26 cellular contexts compared by ENCODE assay signal in genomic region chr3:16606398-16606797, GRCh38. TPM values are rescaled to one million over a fixed set of nuclear protein-coding genes. Genes with fewer than 3 reads are reported as not detected.
DNase-seq lines count a peak whose midpoint lies in the region; ATAC-seq, FAIRE-seq and TF ChIP-seq lines count a peak whose summit lies in the region.
"Had no signal": no experiment of that assay in that cellular context is flagged by ENCODE, and none has a peak within 500 bp of the region (broad histone marks: within the 10 kb centered on the region; RNA-seq: fewer than 3 reads in every experiment).

No MANE protein-coding gene starts in this region.

- no peak overlapping the region for H3K4me3 Mint-ChIP-seq in activated naive CD4-positive, alpha-beta T cell treated with anti-CD3 and anti-CD28 coated beads for 36 hours
- H3K4me3 Mint-ChIP-seq: CD4-positive, alpha-beta T cell; mesothelial cell of epicardium; natural killer cell; stimulated activated effector memory CD8-positive, alpha-beta T cell treated with anti-CD3 and anti-CD28 coated beads, Interleukin-12 subunit alpha, Interleukin-12 subunit beta, amount 100 ng/mL, for 72 hours; T-helper 2 cell treated with Interferon-gamma antibody and Interleukin-4, amounts not matched to agents 5 μg/mL and 100 μg/mL, for 36 hours had no signal

- no peak for TF ChIP-seq EP300 in GM12878 (IDR thresholded peaks at IDR 0.05; ENCODE audit: borderline replicate concordance in 1 of 2, control insufficient read depth in 1 of 2, low read depth in 2 of 2, low read length in 2 of 2)

- H3K4me1 ChIP-seq in GM12878 (ENCODE audit: control insufficient read depth, insufficient read depth, low read length) (no peaks in the 10 kb centered on the region), mesendoderm (ENCODE audit: control insufficient read depth, low read depth, low read length) (no peaks in the 10 kb centered on the region)

- WGBS in GM12878 (ENCODE audit: insufficient coverage, insufficient replicate concordance, low lambda C conversion rate, missing lambda C conversion rate): 14% methylated on average over 4 of the region's 4 CpGs
- no CpG with 5 or more reads among the region's 4 CpGs for WGBS in mesendoderm (ENCODE audit: extremely low coverage, insufficient coverage, low lambda C conversion rate)

- H3K27ac Mint-ChIP-seq in activated naive CD4-positive, alpha-beta T cell treated with anti-CD3 and anti-CD28 coated beads for 36 hours: no peak overlapping the region
- H3K27ac Mint-ChIP-seq: CD4-positive, alpha-beta T cell; mesothelial cell of epicardium; natural killer cell; stimulated activated effector memory CD8-positive, alpha-beta T cell treated with anti-CD3 and anti-CD28 coated beads, Interleukin-12 subunit alpha, Interleukin-12 subunit beta, amount 100 ng/mL, for 72 hours; T-helper 2 cell treated with Interferon-gamma antibody and Interleukin-4, amounts not matched to agents 5 μg/mL and 100 μg/mL, for 36 hours had no signal

- no peaks in the 10 kb centered on the region for H3K36me3 ChIP-seq in GM12878 (ENCODE audit: control insufficient read depth in 2 of 2, insufficient read depth in 2 of 2, low read length in 1 of 2)
- no peaks in the 10 kb centered on the region for H3K36me3 ChIP-seq in mesendoderm (ENCODE audit: control insufficient read depth, insufficient read depth, low read length)
- H3K36me3 ChIP-seq: sigmoid colon, suprapubic skin had no signal

- H3K9ac ChIP-seq in GM12878 (ENCODE audit: control insufficient read depth, insufficient read depth, low read length) (no peak overlapping the region), mesendoderm (ENCODE audit: low read length) (no peak overlapping the region)

- H3K27me3 ChIP-seq in GM12878 (replicated peaks in 1 of 2; ENCODE audit: control insufficient read depth in 2 of 2, insufficient read depth in 2 of 2, low read length in 1 of 2) (no peaks in the 10 kb centered on the region), mesendoderm (ENCODE audit: insufficient read depth, low read length, poor library complexity) (no peaks in the 10 kb centered on the region)
- H3K27me3 ChIP-seq: sigmoid colon, suprapubic skin had no signal

- no peak overlapping the region for H3K56ac ChIP-seq in mesendoderm (ENCODE audit: low read length)

- SMC1A ChIA-PET in GM12878 (lab: Charles Lee; ENCODE audit: uncharacterized antibody, unreplicated experiment): interaction anchor here (0.7 to 1.5 kb wide), 5 partner anchors 20 to 807 kb away, joined by 3 read pairs; no protein-coding TSS in a partner anchor

- no TSS peak for BruUV-seq in GM12878 (replicated peaks; lab: Mats Ljungman, UMichigan)

- H3K27ac ChIP-seq in GM12878 (ENCODE audit: control insufficient read depth, insufficient read depth) (no peak overlapping the region), mesendoderm (ENCODE audit: low read depth, low read length) (no peak overlapping the region)
- H3K27ac ChIP-seq: epithelial cell of prostate, sigmoid colon, suprapubic skin had no signal

- no peak overlapping the region for H3K4me3 ChIP-seq in GM12878
- no peak overlapping the region for H3K4me3 ChIP-seq in mesendoderm (ENCODE audit: low read length)
- H3K4me3 ChIP-seq: sigmoid colon, suprapubic skin had no signal

- in situ Hi-C loops in GM12878 (cut with MboI): loop anchor here (10.0 to 25.0 kb wide), 2 partner anchors 798 to 1231 kb away; no protein-coding TSS in a partner anchor

- H2AFZ ChIP-seq in GM12878 (ENCODE audit: control insufficient read depth, low read depth, low read length): no peak overlapping the region

- H3K36me3 Mint-ChIP-seq in activated naive CD4-positive, alpha-beta T cell treated with anti-CD3 and anti-CD28 coated beads for 36 hours (ENCODE audit: low read depth): no peaks in the 10 kb centered on the region
- H3K36me3 Mint-ChIP-seq: mesothelial cell of epicardium; natural killer cell; stimulated activated effector memory CD8-positive, alpha-beta T cell treated with anti-CD3 and anti-CD28 coated beads, Interleukin-12 subunit alpha, Interleukin-12 subunit beta, amount 100 ng/mL, for 72 hours had no signal

- RAD21 ChIA-PET in GM12878 (lab: Charles Lee; ENCODE audit: unreplicated experiment): interaction anchor here (1.1 kb wide), 1 partner anchor 10 kb away, joined by 4 read pairs; no protein-coding TSS in a partner anchor

- DNase-seq in EH (ENCODE audit: low read depth): peak; percentile 33
- peak; percentile 6 for DNase-seq in HPDE6-E6E7 (ENCODE audit: extremely low spot score)
- no peak for DNase-seq in GM12878 (ENCODE audit: low read depth, low spot score)
- DNase-seq in mesendoderm: peak; percentile 61
- DNase-seq in NCI-H82 (lab: John Stamatoyannopoulos, UW): no peak
- DNase-seq in Ammon's horn (ENCODE audit: low spot score): no peak
- no peak for DNase-seq in left colon
- DNase-seq in activated naive CD4-positive, alpha-beta T cell treated with anti-CD3 and anti-CD28 coated beads for 36 hours: no peak
- DNase-seq: activated CD4-positive, alpha-beta T cell treated with anti-CD3 and anti-CD28 coated beads, Interleukin-2, amount 50 U/mL, for 48 hours; activated effector memory CD4-positive, alpha-beta T cell treated with anti-CD3 and anti-CD28 coated beads, Interleukin-2, amount 50 U/mL, for 16 hours; CD4-positive, alpha-beta T cell; central memory CD4-positive, alpha-beta T cell; foreskin melanocyte; hypothalamus; left cardiac atrium; natural killer cell; NCI-H187; NCI-H2227 treated with DMSO at 0.1 percent for 48 hours; sigmoid colon had no signal

- no peak overlapping the region for H3K4ac ChIP-seq in mesendoderm (ENCODE audit: low read depth, low read length)

- no peak for TF ChIP-seq POLR2A in GM12878 (IDR thresholded peaks at IDR 0.05; ENCODE audit: low read depth, low read length)

- ATAC-seq in GM12878: no peak
- ATAC-seq in left colon: no peak
- ATAC-seq: left cardiac atrium; natural killer cell; Panc1; stimulated activated effector memory CD8-positive, alpha-beta T cell treated with anti-CD3 and anti-CD28 coated beads, Interleukin-12 subunit alpha, Interleukin-12 subunit beta, amount 100 ng/mL, for 72 hours had no signal

- H2BK15ac ChIP-seq in mesendoderm (replicated peaks; ENCODE audit: low read depth): no peak overlapping the region

- FAIRE-seq in GM12878 (lab: Jason Lieb, UNC): no peak

- no peak overlapping the region for H3K18ac ChIP-seq in mesendoderm (ENCODE audit: low read length)

- H3K4me1 Mint-ChIP-seq in activated naive CD4-positive, alpha-beta T cell treated with anti-CD3 and anti-CD28 coated beads for 36 hours (ENCODE audit: low read depth): no peaks in the 10 kb centered on the region
- H3K4me1 Mint-ChIP-seq: mesothelial cell of epicardium; natural killer cell; stimulated activated effector memory CD8-positive, alpha-beta T cell treated with anti-CD3 and anti-CD28 coated beads, Interleukin-12 subunit alpha, Interleukin-12 subunit beta, amount 100 ng/mL, for 72 hours had no signal

- H3K9me3 ChIP-seq in GM12878 (replicated peaks; ENCODE audit: control insufficient read depth, insufficient read depth, low read length): no peaks in the 10 kb centered on the region
- H3K9me3 ChIP-seq: sigmoid colon, suprapubic skin had no signal

- no peak for TF ChIP-seq RAD21 in GM12878 (IDR thresholded peaks at IDR 0.05; ENCODE audit: insufficient read depth, low read depth, low read length)

- no peak overlapping the region for H4K8ac ChIP-seq in mesendoderm (ENCODE audit: low read depth, low read length)

- intact Hi-C loops in GM12878 (cut with micrococcal nuclease; ENCODE audit: unreplicated experiment): no loop called here
- intact Hi-C loops in left colon (cut with DNase I, micrococcal nuclease): no loop called here
- intact Hi-C loops in activated naive CD4-positive, alpha-beta T cell treated with anti-CD3 and anti-CD28 coated beads for 36 hours (cut with micrococcal nuclease): no loop called here

- H3K79me1 ChIP-seq in mesendoderm (ENCODE audit: low read length): no peaks in the 10 kb centered on the region

- no peaks in the 10 kb centered on the region for H3K79me2 ChIP-seq in GM12878 (ENCODE audit: control insufficient read depth, insufficient read depth, low read length)
- H3K79me2 ChIP-seq in mesendoderm (ENCODE audit: control insufficient read depth, insufficient read depth, low read length): no peaks in the 10 kb centered on the region

- CTCF ChIA-PET in GM12878 (lab: Yijun Ruan, JAX): interaction anchor here (0.7 to 1.7 kb wide), 2 partner anchors 13 to 625 kb away, joined by 3 to 9 read pairs; no protein-coding TSS in a partner anchor
- CTCF ChIA-PET in activated naive CD4-positive, alpha-beta T cell treated with anti-CD3 and anti-CD28 coated beads for 36 hours (lab: Charles Lee): interaction anchor here (0.6 to 1.3 kb wide), 2 partner anchors 606 to 634 kb away, joined by 3 to 4 read pairs; no protein-coding TSS in a partner anchor

- H2AK5ac ChIP-seq in mesendoderm (ENCODE audit: low read length): no peak overlapping the region

- no peak for TF ChIP-seq CTCF in GM12878 (IDR thresholded peaks at IDR 0.05 in 2 of 3, conservative IDR thresholded peaks at IDR 0.05 in 1 of 3; ENCODE audit: control insufficient read depth in 2 of 3, extremely low read depth in 1 of 3, insufficient read depth in 1 of 3, low read depth in 3 of 3, low read length in 3 of 3)

- H3K27me3 Mint-ChIP-seq in activated naive CD4-positive, alpha-beta T cell treated with anti-CD3 and anti-CD28 coated beads for 36 hours (ENCODE audit: low read depth): no peaks in the 10 kb centered on the region
- H3K27me3 Mint-ChIP-seq: CD4-positive, alpha-beta T cell had no signal

- H3K4me2 ChIP-seq in GM12878 (ENCODE audit: control insufficient read depth, insufficient read depth) (no peak overlapping the region), mesendoderm (ENCODE audit: low read length) (no peak overlapping the region)

- H4K20me1 ChIP-seq in GM12878 (ENCODE audit: control insufficient read depth, insufficient read depth): no peaks in the 10 kb centered on the region

- H4K5ac ChIP-seq in mesendoderm (ENCODE audit: low read length): no peak overlapping the region

- no peak overlapping the region for H2BK120ac ChIP-seq in mesendoderm (ENCODE audit: low read depth, low read length)

- H3K9me3 Mint-ChIP-seq in activated naive CD4-positive, alpha-beta T cell treated with anti-CD3 and anti-CD28 coated beads for 36 hours: no peaks in the 10 kb centered on the region
- H3K9me3 Mint-ChIP-seq: CD4-positive, alpha-beta T cell; mesothelial cell of epicardium; natural killer cell; stimulated activated effector memory CD8-positive, alpha-beta T cell treated with anti-CD3 and anti-CD28 coated beads, Interleukin-12 subunit alpha, Interleukin-12 subunit beta, amount 100 ng/mL, for 72 hours; T-helper 2 cell treated with Interferon-gamma antibody and Interleukin-4, amounts not matched to agents 5 μg/mL and 100 μg/mL, for 36 hours had no signal

- POLR2A ChIA-PET in GM12878 (lab: Charles Lee): no interaction called here

- no peak overlapping the region for H3K23ac ChIP-seq in mesendoderm (ENCODE audit: low read length)

- H2BK5ac ChIP-seq in mesendoderm (ENCODE audit: low read length): no peak overlapping the region

RNA-seq across cellular contexts. Expression of gene DAZL, which starts 1.2 kb away (rescaled TPM):
- not detected in 2 replicates for total RNA-seq in GM12878 (2013; cell fraction: nucleolus; rRNA removed)
- total RNA-seq in GM12878 (2014; rRNA removed): 0.11 TPM in 2 replicates
- 0.13 and 0.14 TPM in 2 replicates for total RNA-seq in GM12878 (2014; rRNA removed; fragmentation: Illumina TruSeq; extraction: Trizol)
- total RNA-seq in GM12878 (2021): 0.05 TPM in 1 of 2 replicates, not detected in the other
- polyA plus RNA-seq in GM12878 (2011; ENCODE audit: low read depth): not detected
- 0.04 and 0.07 TPM in 2 replicates for polyA plus RNA-seq in GM12878 (2011; rRNA removed)
- 0.01 TPM in 1 of 2 replicates, not detected in the other for polyA plus RNA-seq in GM12878 (2011; cell fraction: cytosol; rRNA removed)
- polyA plus RNA-seq in GM12878 (2011; cell fraction: nucleus; rRNA removed): not detected in 2 replicates
- 0.03 and 0.04 TPM in 2 replicates for polyA plus RNA-seq in GM12878 (2012)
- 0.11 and 0.12 TPM in 2 replicates for polyA plus RNA-seq in GM12878 (2014; fragmentation: Illumina TruSeq; extraction: Trizol)
- polyA plus RNA-seq in GM12878 (2014; fragmentation: Nextera tagmentation; extraction: Ambion mirVana): under 1 TPM; 0.20 to 0.23 TPM
- polyA plus RNA-seq in GM12878 (2014; rRNA removed): 0.09 and 0.15 TPM in 2 replicates
- polyA plus RNA-seq in GM12878 (2016; fragmentation: Nextera tagmentation; extraction: Ambion mirVana): under 1 TPM; 0.10 to 0.48 TPM
- not detected in 2 replicates for polyA minus RNA-seq in GM12878 (2011; rRNA and poly(A)+ RNA removed)
- polyA minus RNA-seq in GM12878 (2011; cell fraction: cytosol; rRNA and poly(A)+ RNA removed): not detected in 2 replicates
- not detected in 2 replicates for polyA minus RNA-seq in GM12878 (2011; cell fraction: nucleus; rRNA and poly(A)+ RNA removed)
- 0.22 TPM for polyA plus RNA-seq in mesendoderm (2013, experiment 1 of 2)
- polyA plus RNA-seq in mesendoderm (2013, experiment 2 of 2): 0.41 TPM
- not detected for total RNA-seq in left colon
- total RNA-seq in activated naive CD4-positive, alpha-beta T cell treated with anti-CD3 and anti-CD28 coated beads for 36 hours: not detected
- total RNA-seq: CD4-positive, alpha-beta T cell; dermis microvascular lymphatic vessel endothelial cell; left cardiac atrium; mesothelial cell of epicardium; natural killer cell had no signal

Comparison
In these comparisons a context has a peak if more than half of its experiments do, and no peak if none do; other contexts are left out.
1. DNase-seq: peak in EH (single experiment), HPDE6-E6E7 (single experiment) and mesendoderm (single experiment); none in GM12878 (single experiment), NCI-H82 (single experiment), Ammon's horn (single experiment), left colon (0 of 2) and activated naive CD4-positive, alpha-beta T cell treated with anti-CD3 and anti-CD28 coated beads for 36 hours (single experiment).